ENCODE assay signal across 12 cellular contexts in the genomic region with DNA sequence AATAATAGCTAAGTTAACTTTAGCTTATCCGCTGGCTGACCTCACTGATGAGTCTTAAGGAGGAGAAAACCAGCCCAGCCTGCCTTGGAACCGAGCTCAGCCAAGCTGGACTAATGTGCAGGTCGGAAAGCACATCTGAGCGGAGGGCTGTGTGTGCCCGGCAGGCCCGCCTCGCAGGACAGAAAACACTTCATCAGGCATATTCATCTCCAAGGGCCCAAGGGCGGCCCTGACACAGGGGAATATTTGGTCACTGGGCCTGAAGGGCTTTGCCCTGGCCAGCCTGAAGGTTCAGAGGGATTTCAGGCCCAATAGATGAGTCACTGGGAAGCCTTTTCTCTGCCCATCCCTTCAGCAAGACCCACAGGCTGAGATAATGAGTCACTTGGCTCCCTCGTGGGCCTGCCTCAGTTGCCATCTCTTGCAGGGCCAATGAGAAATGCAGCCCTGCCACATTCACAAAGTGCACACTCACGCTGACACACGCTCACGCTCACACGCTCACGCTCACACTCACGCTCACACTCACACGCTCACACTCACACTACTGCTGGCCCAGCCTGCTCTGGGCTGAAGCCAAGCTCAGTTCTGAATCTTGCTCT.
A peak's percentile ranks its signal among the peaks of the same experiment; 100 is the strongest.
DNase-seq lines count a peak whose midpoint lies in the region; ATAC-seq and TF ChIP-seq lines count a peak whose summit lies in the region.
"Had no signal": no experiment of that assay in that cellular context is flagged by ENCODE, and none has a peak within 500 bp of the region (broad histone marks: within the 10 kb centered on the region; RNA-seq: fewer than 3 reads in every experiment).

No MANE protein-coding gene starts in this region.

- ATAC-seq in mucosa of descending colon (peak; percentile 22), GM21717 (IDR thresholded peaks at IDR 0.05; ENCODE audit: unreplicated experiment) (no peak), GM18502 (IDR thresholded peaks at IDR 0.05; ENCODE audit: poor library complexity, unreplicated experiment) (no peak), HG03159 (IDR thresholded peaks at IDR 0.05; ENCODE audit: unreplicated experiment) (no peak), GM21825 (IDR thresholded peaks at IDR 0.05; ENCODE audit: unreplicated experiment) (no peak)

- no peaks in the 10 kb centered on the region for H3K79me2 ChIP-seq in mammary epithelial cell (ENCODE audit: insufficient read depth, low read length)
- H3K79me2 ChIP-seq: parathyroid adenoma had no signal

- H3K9me3 ChIP-seq in mammary epithelial cell (replicated peaks; ENCODE audit: insufficient read depth, low read length) (no peaks in the 10 kb centered on the region), mucosa of descending colon (no peaks in the 10 kb centered on the region)

- H2AFZ ChIP-seq in mammary epithelial cell (ENCODE audit: low read depth, low read length), result no peak overlapping the region
- H2AFZ ChIP-seq: parathyroid adenoma had no signal

- TF ChIP-seq CTCF in mammary epithelial cell (conservative IDR thresholded peaks at IDR 0.05 in 1 of 2, IDR thresholded peaks at IDR 0.05 in 1 of 2; ENCODE audit: extremely low read depth in 1 of 2, insufficient read depth in 1 of 2, low read depth in 1 of 2, low read length in 2 of 2), result no peak
- TF ChIP-seq CTCF in mucosa of descending colon (IDR thresholded peaks at IDR 0.05), result no peak

- H3K4me1 ChIP-seq in mammary epithelial cell (ENCODE audit: insufficient read depth, low read length) (peaks cover 41% of the 10 kb centered on the region), mucosa of descending colon (ENCODE audit: low read depth) (no peaks in the 10 kb centered on the region)

- BruUV-seq in mammary epithelial cell (replicated peaks; lab: Mats Ljungman, UMichigan), result no TSS peak

- no peak overlapping the region for H3K4me3 ChIP-seq in mammary epithelial cell (replicated peaks in 1 of 3; ENCODE audit: insufficient read depth in 1 of 3, low read depth in 2 of 3, low read length in 3 of 3)
- H3K4me3 ChIP-seq in mucosa of descending colon, result no peak overlapping the region

- WGBS in mammary epithelial cell (ENCODE audit: low coverage, missing lambda C conversion rate), result 73% methylated on average over 13 of the region's 16 CpGs

- H4K20me1 ChIP-seq in mammary epithelial cell (ENCODE audit: insufficient read depth, low read length), result no peaks in the 10 kb centered on the region

- intact Hi-C loops in mammary epithelial cell (cut with micrococcal nuclease) (no loop called here), mucosa of descending colon (cut with DNase I, micrococcal nuclease) (no loop called here)

- CTCF ChIA-PET in mammary epithelial cell (lab: Charles Lee; ENCODE audit: low non-redundant PET), result no interaction called here

- no peak overlapping the region for H3K27ac ChIP-seq in mammary epithelial cell (ENCODE audit: insufficient read depth, low read depth, low read length)
- H3K27ac ChIP-seq: epithelial cell of prostate, parathyroid adenoma had no signal

- no peak overlapping the region for H3K9ac ChIP-seq in mammary epithelial cell (ENCODE audit: insufficient read depth, low read length)
- H3K9ac ChIP-seq: parathyroid adenoma had no signal

- in situ Hi-C loops in ACHN (cut with HindIII; ENCODE audit: low pct_ligation_motif_present, low pct_unique_long_range_greater_than_20kb, low sequenced_read_pairs) (no loop called here), mammary epithelial cell (cut with MboI; ENCODE audit: low sequenced_read_pairs in 2 of 2) (no loop called here)

- dilution Hi-C loops in mammary epithelial cell (cut with HindIII; ENCODE audit: low sequenced_read_pairs), result no loop called here

- H3K4me2 ChIP-seq in mammary epithelial cell (ENCODE audit: insufficient read depth, low read depth, low read length), result no peak overlapping the region

- DNase-seq in ACHN (peak; percentile 49), HPDE6-E6E7 (ENCODE audit: extremely low spot score) (peak; percentile 35), mammary epithelial cell (peak; percentile 65), mucosa of descending colon (no peak)
- DNase-seq: activated naive CD4-positive, alpha-beta T cell treated with anti-CD3 and anti-CD28 coated beads for 36 hours; kidney glomerular epithelial cell had no signal

- no peaks in the 10 kb centered on the region for H3K27me3 ChIP-seq in mammary epithelial cell (ENCODE audit: insufficient read depth, low read length)

- no peaks in the 10 kb centered on the region for H3K36me3 ChIP-seq in mammary epithelial cell (ENCODE audit: insufficient read depth, low read length)
- no peaks in the 10 kb centered on the region for H3K36me3 ChIP-seq in mucosa of descending colon (ENCODE audit: low read depth)

Comparison
In these comparisons a context has a peak if more than half of its experiments do, and no peak if none do; other contexts are left out.
1. DNase-seq: peak in ACHN (single experiment), HPDE6-E6E7 (single experiment) and mammary epithelial cell (single experiment); none in mucosa of descending colon (0 of 3).